8 cellular contexts compared by ENCODE assay signal in the genomic region with DNA sequence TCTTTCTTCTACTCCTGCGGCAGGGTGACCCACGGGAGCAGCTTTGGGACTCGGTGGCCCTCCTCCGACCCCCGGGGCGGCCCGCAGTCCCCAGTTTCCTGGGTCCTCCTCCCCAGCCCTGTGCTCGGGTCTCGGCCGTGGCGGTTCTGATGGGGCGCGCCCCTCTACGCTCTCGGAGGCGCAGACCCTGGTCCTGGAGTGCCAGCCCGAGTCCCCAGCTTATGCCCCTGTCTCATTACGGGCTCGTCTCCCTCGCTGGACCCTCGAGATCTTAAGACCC. TPM values are rescaled to one million over a fixed set of nuclear protein-coding genes. Genes with fewer than 3 reads are reported as not detected.
DNase-seq lines count a peak whose midpoint lies in the region; ATAC-seq and TF ChIP-seq lines count a peak whose summit lies in the region.

No MANE protein-coding gene starts in this region.

- CTCF ChIA-PET in PC-9 (lab: Charles Lee), result interaction anchor here (0.9 to 1.1 kb wide), 2 partner anchors 33 to 36 kb away, joined by 3 to 7 read pairs; no protein-coding TSS in a partner anchor

- H3K9me3 ChIP-seq in PC-9 (ENCODE audit: insufficient read depth, low read depth), result no peaks in the 10 kb centered on the region
- no peaks in the 10 kb centered on the region for H3K9me3 ChIP-seq in neural progenitor cell (ENCODE audit: low read depth)

- POLR2A ChIA-PET in PC-9 (lab: Charles Lee; ENCODE audit: unreplicated experiment), result interaction anchor here (0.7 to 3.2 kb wide), 2 partner anchors 11 to 268 kb away, joined by 3 to 13 read pairs; no protein-coding TSS in a partner anchor

- peak overlapping the region; percentile 99 for H3K4me3 Mint-ChIP-seq in activated T-cell treated with anti-CD3 and anti-CD28 coated beads, Interleukin-2, amount 50 U/mL, for 4 hours
- H3K4me3 Mint-ChIP-seq in neural progenitor cell, result peak overlapping the region; percentile 83

- no peaks in the 10 kb centered on the region for H3K9me3 Mint-ChIP-seq in activated T-cell treated with anti-CD3 and anti-CD28 coated beads, Interleukin-2, amount 50 U/mL, for 4 hours
- H3K9me3 Mint-ChIP-seq in neural progenitor cell, result no peaks in the 10 kb centered on the region

- 0 out of 2 replicates have a peak, but pooled peaks cover 3% of the 10 kb centered on the region for H3F3A ChIP-seq in PC-9 (ENCODE audit: insufficient read depth, low read depth)
- H3F3A ChIP-seq in neural progenitor cell (ENCODE audit: low read depth), result peaks cover 28% of the 10 kb centered on the region

- H3K4me2 ChIP-seq in PC-9, result peak overlapping the region; percentile 85
- H3K4me2 ChIP-seq in neural progenitor cell, result peak overlapping the region; percentile 99

- no peaks in the 10 kb centered on the region for H3K27me3 Mint-ChIP-seq in activated T-cell treated with anti-CD3 and anti-CD28 coated beads, Interleukin-2, amount 50 U/mL, for 4 hours (ENCODE audit: low read depth)
- peaks cover 21% of the 10 kb centered on the region for H3K27me3 Mint-ChIP-seq in neural progenitor cell (ENCODE audit: insufficient read depth, low read depth)

- no peak for DNase-seq in activated T-cell treated with anti-CD3 and anti-CD28 coated beads, Interleukin-2, amount 50 U/mL, for 4 hours
- DNase-seq in activated T-cell treated with anti-CD3 and anti-CD28 coated beads for 4 hours (no peak), PC-9 (no peak), epithelial cell of proximal tubule (ENCODE audit: low read depth) (no peak), neural progenitor cell (ENCODE audit: low spot score) (no peak), NCI-H187 (lab: John Stamatoyannopoulos, UW) (no peak), HuH-7.5 (ENCODE audit: low spot score) (no peak), cerebellar nuclear complex (lab: John Stamatoyannopoulos, UW) (no peak)

- ATAC-seq in activated T-cell treated with anti-CD3 and anti-CD28 coated beads, Interleukin-2, amount 50 U/mL, for 4 hours, result peak; percentile 22 to 24

- H3K9ac ChIP-seq in neural progenitor cell, result peak overlapping the region; percentile 74

- intact Hi-C loops in PC-9 (cut with micrococcal nuclease; ENCODE audit: unreplicated experiment), result loop anchor here (1.0 kb wide), 1 partner anchor 22 kb away; no protein-coding TSS in a partner anchor

- no peak overlapping the region for H3K27ac ChIP-seq in PC-9
- H3K27ac ChIP-seq in neural progenitor cell, result no peak overlapping the region

- H3K4me1 ChIP-seq in PC-9 (replicated peaks; ENCODE audit: insufficient read depth), result no peaks in the 10 kb centered on the region; the same call in 1 of the 2 replicates
- peaks cover 38% of the 10 kb centered on the region for H3K4me1 ChIP-seq in neural progenitor cell

- H3K79me2 ChIP-seq in PC-9 (ENCODE audit: low read depth) (no peaks in the 10 kb centered on the region), neural progenitor cell (ENCODE audit: low read depth) (peaks cover 31% of the 10 kb centered on the region)

- no peaks in the 10 kb centered on the region for H3K9me2 ChIP-seq in PC-9 (ENCODE audit: insufficient read depth)

- no peak overlapping the region for H3K27ac Mint-ChIP-seq in neural progenitor cell

- TF ChIP-seq CTCF in PC-9 (conservative IDR thresholded peaks at IDR 0.05) (no peak), epithelial cell of proximal tubule (conservative IDR thresholded peaks at IDR 0.05; ENCODE audit: low read depth, low read length) (no peak), neural progenitor cell (IDR thresholded peaks at IDR 0.05) (no peak)

- no TSS peak for BruUV-seq in PC-9 (replicated peaks; lab: Mats Ljungman, UMichigan)

- peak overlapping the region; percentile 82; the same call in 1 of the 2 replicates for H3K4me3 ChIP-seq in PC-9
- H3K4me3 ChIP-seq in epithelial cell of proximal tubule (ENCODE audit: low read depth, low read length), result peak overlapping the region; percentile 94
- peak overlapping the region; percentile 87 for H3K4me3 ChIP-seq in neural progenitor cell

- no peaks in the 10 kb centered on the region for H4K20me1 ChIP-seq in PC-9 (ENCODE audit: insufficient read depth)
- peaks cover 48% of the 10 kb centered on the region for H4K20me1 ChIP-seq in neural progenitor cell (ENCODE audit: low read depth)

- H2AFZ ChIP-seq in PC-9 (peak overlapping the region; percentile 90), neural progenitor cell (replicated peaks) (no peak overlapping the region)

- H3K36me3 Mint-ChIP-seq in activated T-cell treated with anti-CD3 and anti-CD28 coated beads, Interleukin-2, amount 50 U/mL, for 4 hours (ENCODE audit: insufficient read depth), result peaks cover 45% of the 10 kb centered on the region
- H3K36me3 Mint-ChIP-seq in neural progenitor cell, result peaks cover 4% of the 10 kb centered on the region

- H3K4me1 Mint-ChIP-seq in activated T-cell treated with anti-CD3 and anti-CD28 coated beads, Interleukin-2, amount 50 U/mL, for 4 hours (ENCODE audit: low read depth), result peaks cover 64% of the 10 kb centered on the region
- peaks cover 47% of the 10 kb centered on the region for H3K4me1 Mint-ChIP-seq in neural progenitor cell

- H3K36me3 ChIP-seq in PC-9 (ENCODE audit: low read depth) (no peaks in the 10 kb centered on the region), neural progenitor cell (no peaks in the 10 kb centered on the region)

- H3K27me3 ChIP-seq in PC-9 (ENCODE audit: insufficient read depth, low read depth), result peaks cover 6% of the 10 kb centered on the region
- peaks cover 96% of the 10 kb centered on the region for H3K27me3 ChIP-seq in neural progenitor cell

RNA-seq across cellular contexts. Expression of a gene that starts 0.4 kb away (rescaled TPM):
- total RNA-seq in activated T-cell treated with anti-CD3 and anti-CD28 coated beads, Interleukin-2, amount 50 U/mL, for 4 hours, result 100 to 1,000 TPM in 1 of 3 donors, 10 to 100 TPM in 2; 73.0 to 101 (median 80.5) TPM
- total RNA-seq in PC-9 (2021) (11.1 and 13.8 TPM in 2 replicates), epithelial cell of proximal tubule (9.1 and 22.7 TPM in 2 replicates), neural progenitor cell (ENCODE audit: low replicate concordance) (26.5 and 47.6 TPM in 2 replicates)

RNA-seq across cellular contexts. Expression of a gene that starts 45.2 kb away (rescaled TPM):
- total RNA-seq in activated T-cell treated with anti-CD3 and anti-CD28 coated beads, Interleukin-2, amount 50 U/mL, for 4 hours, result 1 to 10 TPM in 1 of 3 donors, under 1 TPM in 2; 0.19 to 1.1 (median 0.26) TPM
- total RNA-seq in PC-9 (2021) (not detected in 2 replicates), epithelial cell of proximal tubule (0.07 and 0.17 TPM in 2 replicates), neural progenitor cell (ENCODE audit: low replicate concordance) (0.19 TPM in 1 of 2 replicates, not detected in the other)
